8 cellular contexts compared by ENCODE assay signal in genomic region chr13:76019421-76020044, GRCh38.
DNase-seq lines count a peak whose midpoint lies in the region; ATAC-seq and TF ChIP-seq lines count a peak whose summit lies in the region.

No MANE protein-coding gene starts in this region.

- H3K27ac ChIP-seq in osteoblast (ENCODE audit: low read depth, low read length) (no peak overlapping the region), gastrocnemius medialis (no peak overlapping the region)

- ATAC-seq in GM18867 (IDR thresholded peaks at IDR 0.05; ENCODE audit: unreplicated experiment), result peak; percentile 56
- ATAC-seq in HG02642 (IDR thresholded peaks at IDR 0.05; ENCODE audit: poor library complexity, unreplicated experiment), result no peak
- no peak for ATAC-seq in gastrocnemius medialis

- H3K4me1 Mint-ChIP-seq in activated CD4-positive, alpha-beta T cell treated with anti-CD3 and anti-CD28 coated beads, Interleukin-2, amount 10 ng/mL, durations not matched to agents 7 days and 5 days, result no peaks in the 10 kb centered on the region

- peak; percentile 48 to 88 for DNase-seq in NCI-H526 (lab: John Stamatoyannopoulos, UW)
- DNase-seq in epithelial cell of esophagus (ENCODE audit: low read depth), result peak; percentile 15
- DNase-seq in osteoblast (ENCODE audit: insufficient read length, low spot score, missing footprints), result no peak
- no peak for DNase-seq in activated CD4-positive, alpha-beta T cell treated with anti-CD3 and anti-CD28 coated beads, Interleukin-2, amount 50 U/mL, for 4 hours
- DNase-seq in gastrocnemius medialis, result no peak
- no peak for DNase-seq in activated CD4-positive, alpha-beta T cell treated with anti-CD3 and anti-CD28 coated beads, Interleukin-2, amount 10 ng/mL, durations not matched to agents 7 days and 5 days

- intact Hi-C loops in gastrocnemius medialis (cut with DNase I; ENCODE audit: low total_unique reads), result loop anchor here (10.0 kb wide), 1 partner anchor 145 kb away; no protein-coding TSS in a partner anchor

- no peaks in the 10 kb centered on the region for H4K20me1 ChIP-seq in osteoblast (ENCODE audit: insufficient read depth, low read length)

- no peaks in the 10 kb centered on the region for H3K9me3 ChIP-seq in osteoblast (ENCODE audit: low read depth, low read length)
- H3K9me3 ChIP-seq in gastrocnemius medialis, result no peaks in the 10 kb centered on the region

- no peak for TF ChIP-seq POLR2A in gastrocnemius medialis (IDR thresholded peaks at IDR 0.05)

- no peaks in the 10 kb centered on the region for H3K36me3 ChIP-seq in osteoblast (ENCODE audit: insufficient read depth, low read length)
- no peaks in the 10 kb centered on the region for H3K36me3 ChIP-seq in gastrocnemius medialis

- H3K79me2 ChIP-seq in osteoblast (ENCODE audit: insufficient read depth, low read length), result no peaks in the 10 kb centered on the region

- H3K4me3 ChIP-seq in epithelial cell of esophagus (ENCODE audit: low read length) (no peak overlapping the region), osteoblast (ENCODE audit: insufficient read depth, low read length) (no peak overlapping the region), gastrocnemius medialis (no peak overlapping the region)

- no peaks in the 10 kb centered on the region for H3K36me3 Mint-ChIP-seq in activated CD4-positive, alpha-beta T cell treated with anti-CD3 and anti-CD28 coated beads, Interleukin-2, amount 10 ng/mL, durations not matched to agents 7 days and 5 days (ENCODE audit: low read depth)

- CTCF ChIA-PET in activated CD4-positive, alpha-beta T cell treated with anti-CD3 and anti-CD28 coated beads, Interleukin-2, amount 10 ng/mL, durations not matched to agents 7 days and 5 days (lab: Charles Lee), result no interaction called here

- no peaks in the 10 kb centered on the region for H3K27me3 Mint-ChIP-seq in activated CD4-positive, alpha-beta T cell treated with anti-CD3 and anti-CD28 coated beads, Interleukin-2, amount 10 ng/mL, durations not matched to agents 7 days and 5 days

- H3K4me1 ChIP-seq in osteoblast (ENCODE audit: insufficient read depth, low read length), result peaks cover 4% of the 10 kb centered on the region
- peaks cover 0 to 5% of the 10 kb centered on the region in 2 donors for H3K4me1 ChIP-seq in gastrocnemius medialis

- no peak overlapping the region for H3K4me3 Mint-ChIP-seq in activated CD4-positive, alpha-beta T cell treated with anti-CD3 and anti-CD28 coated beads, Interleukin-2, amount 10 ng/mL, durations not matched to agents 7 days and 5 days

- H3K27me3 ChIP-seq in osteoblast (ENCODE audit: insufficient read depth, low read length) (no peaks in the 10 kb centered on the region), gastrocnemius medialis (no peaks in the 10 kb centered on the region)

- H3K4me2 ChIP-seq in osteoblast (ENCODE audit: insufficient read depth, low read length), result no peak overlapping the region

- in situ Hi-C loops in gastrocnemius medialis (cut with MboI; ENCODE audit: low sequenced_read_pairs in 4 of 4), result no loop called here

- no peaks in the 10 kb centered on the region for H3K9me3 Mint-ChIP-seq in activated CD4-positive, alpha-beta T cell treated with anti-CD3 and anti-CD28 coated beads, Interleukin-2, amount 10 ng/mL, durations not matched to agents 7 days and 5 days

- no peak overlapping the region for H2AFZ ChIP-seq in osteoblast (ENCODE audit: low read length)

- POLR2A ChIA-PET in activated CD4-positive, alpha-beta T cell treated with anti-CD3 and anti-CD28 coated beads, Interleukin-2, amount 10 ng/mL, durations not matched to agents 7 days and 5 days (lab: Charles Lee), result no interaction called here

- no peak overlapping the region for H3K27ac Mint-ChIP-seq in activated CD4-positive, alpha-beta T cell treated with anti-CD3 and anti-CD28 coated beads, Interleukin-2, amount 10 ng/mL, durations not matched to agents 7 days and 5 days

- no peak for TF ChIP-seq CTCF in epithelial cell of esophagus (IDR thresholded peaks at IDR 0.05; ENCODE audit: insufficient read depth, low read depth, low read length, missing control alignments)
- TF ChIP-seq CTCF in osteoblast (IDR thresholded peaks at IDR 0.05; ENCODE audit: extremely low read depth, low read depth, low read length), result peak; percentile 47
- TF ChIP-seq CTCF in gastrocnemius medialis (IDR thresholded peaks at IDR 0.05 in 4 of 5, conservative IDR thresholded peaks at IDR 0.05 in 1 of 5), result no peak

Comparison
In these comparisons a context has a peak if more than half of its experiments do, and no peak if none do; other contexts are left out.
1. DNase-seq: peak in NCI-H526 (2 of 2) and epithelial cell of esophagus (single experiment); none in osteoblast (single experiment), activated CD4-positive, alpha-beta T cell treated with anti-CD3 and anti-CD28 coated beads, Interleukin-2, amount 50 U/mL, for 4 hours (0 of 2), gastrocnemius medialis (0 of 2) and activated CD4-positive, alpha-beta T cell treated with anti-CD3 and anti-CD28 coated beads, Interleukin-2, amount 10 ng/mL, durations not matched to agents 7 days and 5 days (single experiment).